Comparison of ENCODE assay signal across 17 cellular contexts in genomic region chr5:129836321-129836720, GRCh38.
A peak's percentile ranks its signal among the peaks of the same experiment; 100 is the strongest.
DNase-seq lines count a peak whose midpoint lies in the region; ATAC-seq lines count a peak whose summit lies in the region.
"Had no signal": no experiment of that assay in that cellular context is flagged by ENCODE, and none has a peak within 500 bp of the region (broad histone marks: within the 10 kb centered on the region; RNA-seq: fewer than 3 reads in every experiment).

No MANE protein-coding gene starts in this region.

- CTCF ChIA-PET in activated CD8-positive, alpha-beta memory T cell treated with anti-CD3 and anti-CD28 coated beads, Interleukin-2, amount 10 ng/mL, durations not matched to agents 7 days and 5 days (lab: Charles Lee), result no interaction called here

- H3K27ac Mint-ChIP-seq in activated CD8-positive, alpha-beta memory T cell treated with anti-CD3 and anti-CD28 coated beads, Interleukin-2, amount 10 ng/mL, durations not matched to agents 7 days and 5 days, result no peak overlapping the region
- H3K27ac Mint-ChIP-seq: B cell; CD4-positive, CD25-positive, alpha-beta regulatory T cell; CD8-positive, alpha-beta memory T cell had no signal

- ATAC-seq in activated CD8-positive, alpha-beta memory T cell treated with anti-CD3 and anti-CD28 coated beads, Interleukin-2, amount 10 ng/mL, durations not matched to agents 7 days and 5 days, result no peak
- ATAC-seq: GM12878, HepG2 had no signal

- no peak overlapping the region for H3K4me3 Mint-ChIP-seq in activated CD8-positive, alpha-beta memory T cell treated with anti-CD3 and anti-CD28 coated beads, Interleukin-2, amount 10 ng/mL, durations not matched to agents 7 days and 5 days
- H3K4me3 Mint-ChIP-seq: B cell; CD4-positive, CD25-positive, alpha-beta regulatory T cell; CD8-positive, alpha-beta memory T cell; H9 had no signal

- peak; percentile 83 for DNase-seq in KBM-7
- DNase-seq in Kasumi-1 (lab: John Stamatoyannopoulos, UW), result peak; percentile 26
- DNase-seq in OCI-M1 (lab: John Stamatoyannopoulos, UW), result peak; percentile 23
- peak; percentile 36 for DNase-seq in renal cortical epithelial cell (ENCODE audit: low read depth)
- DNase-seq in activated CD8-positive, alpha-beta memory T cell treated with anti-CD3 and anti-CD28 coated beads, Interleukin-2, amount 10 ng/mL, durations not matched to agents 7 days and 5 days, result no peak
- no peak for DNase-seq in RPMI8226
- DNase-seq: CD4-positive, CD25-positive, alpha-beta regulatory T cell; CD8-positive, alpha-beta memory T cell; COR-L47; DMS 273 treated with DMSO at 0.1 percent for 48 hours; DMS53; DND-41; EL; H9 had no signal

- peaks cover 11% of the 10 kb centered on the region for H3K27me3 Mint-ChIP-seq in activated CD8-positive, alpha-beta memory T cell treated with anti-CD3 and anti-CD28 coated beads, Interleukin-2, amount 10 ng/mL, durations not matched to agents 7 days and 5 days
- H3K27me3 Mint-ChIP-seq: B cell; CD4-positive, CD25-positive, alpha-beta regulatory T cell had no signal

- in situ Hi-C loops in KBM-7 (cut with MboI; ENCODE audit: low pct_unique_long_range_greater_than_20kb, low sequenced_read_pairs), result no loop called here

- no peaks in the 10 kb centered on the region for H3K9me3 Mint-ChIP-seq in activated CD8-positive, alpha-beta memory T cell treated with anti-CD3 and anti-CD28 coated beads, Interleukin-2, amount 10 ng/mL, durations not matched to agents 7 days and 5 days (ENCODE audit: low read depth)
- H3K9me3 Mint-ChIP-seq: CD8-positive, alpha-beta memory T cell; H9 had no signal

- H3K4me1 Mint-ChIP-seq in activated CD8-positive, alpha-beta memory T cell treated with anti-CD3 and anti-CD28 coated beads, Interleukin-2, amount 10 ng/mL, durations not matched to agents 7 days and 5 days, result no peaks in the 10 kb centered on the region
- H3K4me1 Mint-ChIP-seq: B cell; CD4-positive, CD25-positive, alpha-beta regulatory T cell; CD8-positive, alpha-beta memory T cell; H9 had no signal

- H3K36me3 Mint-ChIP-seq in activated CD8-positive, alpha-beta memory T cell treated with anti-CD3 and anti-CD28 coated beads, Interleukin-2, amount 10 ng/mL, durations not matched to agents 7 days and 5 days, result no peaks in the 10 kb centered on the region
- H3K36me3 Mint-ChIP-seq: CD4-positive, CD25-positive, alpha-beta regulatory T cell; CD8-positive, alpha-beta memory T cell had no signal

Comparison
In these comparisons a context has a peak if more than half of its experiments do, and no peak if none do; other contexts are left out.
1. DNase-seq: peak in KBM-7 (single experiment), Kasumi-1 (2 of 2), OCI-M1 (single experiment) and renal cortical epithelial cell (single experiment); none in activated CD8-positive, alpha-beta memory T cell treated with anti-CD3 and anti-CD28 coated beads, Interleukin-2, amount 10 ng/mL, durations not matched to agents 7 days and 5 days (single experiment) and RPMI8226 (single experiment).